In genomic region chr16:50665128-50665878, GRCh38 we compare ENCODE assay signal across 8 cellular contexts. TPM values are rescaled to one million over a fixed set of nuclear protein-coding genes. Genes with fewer than 3 reads are reported as not detected.
DNase-seq lines count a peak whose midpoint lies in the region; ATAC-seq and TF ChIP-seq lines count a peak whose summit lies in the region.

No MANE protein-coding gene starts in this region.

- H3K27me3 Mint-ChIP-seq in nephron (ENCODE audit: low read depth), result peaks cover 5% of the 10 kb centered on the region
- H3K27me3 Mint-ChIP-seq in stimulated activated memory B cell treated with anti-CD40 and anti-IgM and Interleukin-4, amounts not matched to agents 10 μg/mL and 1 μg/mL and 100 μg/mL, for 72 hours, result no peaks in the 10 kb centered on the region

- TF ChIP-seq CTCF in Peyer's patch (IDR thresholded peaks at IDR 0.05) (peak; percentile 78 to 94 (median 83)), nephron (IDR thresholded peaks at IDR 0.05; ENCODE audit: unreplicated experiment in 3 of 3) (peak; percentile 91 to 94 (median 94))

- ATAC-seq in stimulated activated memory B cell treated with anti-CD40 and anti-IgM and Interleukin-4, amounts not matched to agents 10 μg/mL and 1 μg/mL and 100 μg/mL, for 72 hours, result peak; percentile 59
- no peak for ATAC-seq in GM21367 (IDR thresholded peaks at IDR 0.05; ENCODE audit: unreplicated experiment)

- peak; percentile 71 for DNase-seq in EH (ENCODE audit: low read depth)
- peak; percentile 12 for DNase-seq in HS-27A (ENCODE audit: low read depth)
- DNase-seq in Peyer's patch, result peak; percentile 68 to 90 (median 82)
- DNase-seq in activated effector memory CD4-positive, alpha-beta T cell treated with Interleukin-2 at 50 U/mL for 16 hours, result peak; percentile 72
- peak; percentile 41 for DNase-seq in fibroblast of the conjunctiva (ENCODE audit: low read depth)

- no peak for TF ChIP-seq POLR2A in Peyer's patch (IDR thresholded peaks at IDR 0.05)

- peak overlapping the region; percentile 43 to 68 (median 63) for H3K4me3 Mint-ChIP-seq in nephron
- H3K4me3 Mint-ChIP-seq in stimulated activated memory B cell treated with anti-CD40 and anti-IgM and Interleukin-4, amounts not matched to agents 10 μg/mL and 1 μg/mL and 100 μg/mL, for 72 hours, result peak overlapping the region; percentile 75

- no peaks in the 10 kb centered on the region for H3K27me3 ChIP-seq in Peyer's patch

- peak overlapping the region; percentile 30 to 47 (median 38) for H3K4me3 ChIP-seq in Peyer's patch

- peak overlapping the region in 1 of 3 experiments; percentile 66 for H3K27ac Mint-ChIP-seq in nephron
- peak overlapping the region; percentile 82 for H3K27ac Mint-ChIP-seq in stimulated activated memory B cell treated with anti-CD40 and anti-IgM and Interleukin-4, amounts not matched to agents 10 μg/mL and 1 μg/mL and 100 μg/mL, for 72 hours

- H3K9me3 Mint-ChIP-seq in nephron, result peaks cover 4% of the 10 kb centered on the region
- peaks cover 2% of the 10 kb centered on the region for H3K9me3 Mint-ChIP-seq in stimulated activated memory B cell treated with anti-CD40 and anti-IgM and Interleukin-4, amounts not matched to agents 10 μg/mL and 1 μg/mL and 100 μg/mL, for 72 hours

- no peaks in the 10 kb centered on the region for H3K9me3 ChIP-seq in Peyer's patch

- peak overlapping the region; percentile 5 to 36 (median 7) for H3K27ac ChIP-seq in Peyer's patch

- peaks cover 31% of the 10 kb centered on the region for H3K4me1 Mint-ChIP-seq in nephron
- H3K4me1 Mint-ChIP-seq in stimulated activated memory B cell treated with anti-CD40 and anti-IgM and Interleukin-4, amounts not matched to agents 10 μg/mL and 1 μg/mL and 100 μg/mL, for 72 hours, result peaks cover 32% of the 10 kb centered on the region

- H3K36me3 Mint-ChIP-seq in nephron (ENCODE audit: low read depth), result no peaks in the 10 kb centered on the region
- H3K36me3 Mint-ChIP-seq in stimulated activated memory B cell treated with anti-CD40 and anti-IgM and Interleukin-4, amounts not matched to agents 10 μg/mL and 1 μg/mL and 100 μg/mL, for 72 hours, result peaks cover 15% of the 10 kb centered on the region

- H3K36me3 ChIP-seq in Peyer's patch, result no peaks in the 10 kb centered on the region

- H3K4me1 ChIP-seq in Peyer's patch, result no peaks in the 10 kb centered on the region

RNA-seq across cellular contexts. Expression of gene SNX20, which starts 15.8 kb away (rescaled TPM):
- total RNA-seq in Peyer's patch, result 10 to 100 TPM in 1 of 4 donors, 1 to 10 TPM in 3; 1.3 to 10.7 (median 2.3) TPM

RNA-seq across cellular contexts. Expression of gene NOD2, which starts 28.1 kb away (rescaled TPM):
- total RNA-seq in Peyer's patch, result 1 to 10 TPM in 2 of 4 donors, not detected in 2; 1.7 to 4.1 TPM

Comparison
In these comparisons a context has a peak if more than half of its experiments do, and no peak if none do; other contexts are left out.
1. DNase-seq: peak in every context shown above with its lines; median percentile 82 in Peyer's patch; 72 in activated effector memory CD4-positive, alpha-beta T cell treated with Interleukin-2 at 50 U/mL for 16 hours; 71 in EH; 41 in fibroblast of the conjunctiva; 12 in HS-27A.